21 cellular contexts compared by ENCODE assay signal in genomic region chr18:42163316-42163715, GRCh38.
"Had no signal": no experiment of that assay in that cellular context is flagged by ENCODE, and none has a peak within 500 bp of the region (broad histone marks: within the 10 kb centered on the region; RNA-seq: fewer than 3 reads in every experiment).

No MANE protein-coding gene starts in this region.

- ATAC-seq: natural killer cell; psoas muscle; right lobe of liver; stimulated activated naive B cell treated with anti-CD40 and anti-IgM and Interleukin-4, amounts not matched to agents 10 μg/mL and 1 μg/mL and 100 μg/mL, for 72 hours; stimulated activated naive CD8-positive, alpha-beta T cell treated with anti-CD3 and anti-CD28 coated beads, Interleukin-15, Interleukin-2, amounts not matched to agents 100 U/mL and 50 U/mL, for 24 hours had no signal

- FAIRE-seq: keratinocyte had no signal

- DNase-seq: hippocampal formation; left ventricle myocardium inferior; mesendoderm; naive B cell; natural killer cell; nephron progenitor cell; occipital lobe; psoas muscle; right lobe of liver; stimulated activated CD4-positive, alpha-beta T cell treated with anti-CD3 and anti-CD28 coated beads, Interleukin-12 subunit alpha, Interleukin-12 subunit beta, amount 100 ng/mL, for 4 hours; stimulated activated CD4-positive, alpha-beta T cell treated with anti-CD3 and anti-CD28 coated beads, Interleukin-15, amount 100 ng/mL, for 24 hours; stimulated activated CD4-positive, alpha-beta T cell treated with anti-CD3 and anti-CD28 coated beads, Interleukin-2, amount 100 ng/mL, for 24 hours; stimulated activated CD4-positive, alpha-beta T cell treated with anti-CD3 and anti-CD28 coated beads, Interleukin-4, amount 100 ng/mL, for 1 hour; stimulated activated naive B cell treated with anti-CD40 and anti-IgM and Interleukin-4, amounts not matched to agents 10 μg/mL and 1 μg/mL and 100 μg/mL, for 72 hours; stimulated activated naive CD8-positive, alpha-beta T cell treated with anti-CD3 and anti-CD28 coated beads, Interleukin-15, Interleukin-2, amounts not matched to agents 100 U/mL and 50 U/mL, for 24 hours; stomach; testis; thyroid gland; transverse colon; upper lobe of left lung had no signal
